In the genomic region with DNA sequence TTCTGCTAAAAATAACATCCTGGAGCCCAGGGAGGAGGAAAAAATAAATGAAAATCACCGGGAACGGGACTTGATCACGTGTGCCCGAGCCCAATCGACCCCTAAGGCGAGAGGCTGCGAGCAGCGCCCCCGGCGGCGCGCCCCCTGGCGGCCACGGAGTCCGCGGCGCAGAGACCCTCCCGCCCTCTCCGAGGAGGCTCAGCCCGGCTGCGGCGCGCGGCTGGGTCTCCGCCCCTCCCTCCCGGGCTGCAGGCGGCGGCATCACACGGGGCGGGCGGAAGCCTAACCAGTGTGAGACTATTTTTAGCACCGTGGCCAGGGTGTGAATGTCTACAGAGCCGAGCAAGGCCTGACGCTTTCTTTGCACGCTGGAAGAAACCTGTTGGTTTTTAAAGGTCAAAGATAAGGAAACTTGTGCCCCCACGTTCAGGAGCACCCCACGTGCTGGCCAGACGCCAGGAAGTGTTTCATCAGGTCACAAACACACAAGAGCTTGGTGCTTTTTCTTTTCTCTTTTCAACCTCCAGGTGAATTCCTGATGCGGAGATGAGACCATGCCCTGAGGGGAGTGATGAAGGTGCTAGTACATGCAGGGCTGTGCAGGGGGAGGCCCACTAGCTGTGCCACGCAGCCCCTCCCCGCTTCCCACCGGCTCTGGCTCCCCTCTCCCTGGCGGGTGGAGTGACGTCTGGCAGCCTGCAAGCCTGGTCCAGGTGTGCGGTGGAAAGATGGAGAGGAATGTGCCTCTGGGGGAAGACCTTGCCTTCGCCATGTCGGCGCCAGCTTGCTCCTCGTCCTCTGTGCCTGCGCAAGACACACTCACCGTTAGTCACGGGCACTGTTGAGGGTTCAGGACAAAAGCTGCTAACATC, we compare ENCODE assay signal across 8 cellular contexts. TPM values are rescaled to one million over a fixed set of nuclear protein-coding genes. Genes with fewer than 3 reads are reported as not detected.
DNase-seq lines count a peak whose midpoint lies in the region; ATAC-seq, FAIRE-seq and TF ChIP-seq lines count a peak whose summit lies in the region.

No MANE protein-coding gene starts in this region.

- TF ChIP-seq RAD21 in H1 (IDR thresholded peaks at IDR 0.05 in 1 of 2, conservative IDR thresholded peaks at IDR 0.05 in 1 of 2; ENCODE audit: low read depth in 2 of 2, low read length in 2 of 2) = peak; percentile 58 to 74

- no peaks in the 10 kb centered on the region for H3K36me3 ChIP-seq in H1 (ENCODE audit: control insufficient read depth in 2 of 4, insufficient read depth in 4 of 4, low read length in 3 of 4)

- H2BK120ac ChIP-seq in H1 (replicated peaks; ENCODE audit: low read depth, low read length) = no peak overlapping the region

- TF ChIP-seq EP300 in H1 (IDR thresholded peaks at IDR 0.05; ENCODE audit: borderline replicate concordance in 1 of 2, low read depth in 2 of 2, low read length in 2 of 2) = peak in 1 of 2 experiments; percentile 30; a peak in 1 of 3 replicates

- H3K9ac ChIP-seq in H1 (replicated peaks in 1 of 4; ENCODE audit: extremely low read depth in 1 of 4, low read depth in 3 of 4, low read length in 3 of 4) = 0 out of 7 replicates have a peak overlapping the region, but pooled peaks of 1 of the 4 experiments have one; percentile 9

- POLR2A ChIA-PET in H1 (lab: Charles Lee; ENCODE audit: partially characterized antibody) = interaction anchor here (0.6 to 2.0 kb wide), 7 partner anchors 10 to 230 kb away, joined by 3 to 11 read pairs (median 4); no protein-coding TSS in a partner anchor

- H3K4ac ChIP-seq in H1 (replicated peaks; ENCODE audit: insufficient read length, low read depth, low read length) = peak overlapping the region; percentile 48

- TF ChIP-seq CTCF in H1 (IDR thresholded peaks at IDR 0.05; ENCODE audit: control extremely low read depth in 1 of 3, insufficient read depth in 1 of 3, low read depth in 1 of 3, low read length in 3 of 3) = peak in 2 of 3 experiments; percentile 95 to 98; a peak in 3 of 4 replicates

- 0 out of 3 replicates have a peak, but pooled peaks of 1 of the 2 experiments have one; percentile 13 for TF ChIP-seq POLR2A in H1 (IDR thresholded peaks at IDR 0.05; ENCODE audit: control extremely low read depth in 1 of 2, low read depth in 2 of 2, low read length in 2 of 2)

- peak overlapping the region; percentile 81; the same call in 1 of the 2 replicates for H4K8ac ChIP-seq in H1 (ENCODE audit: extremely low read depth, insufficient read depth, low read length)

- peak overlapping the region; percentile 76 for H3K18ac ChIP-seq in H1 (ENCODE audit: extremely low read depth, low read length)

- peak overlapping the region; percentile 18; the same call in 1 of the 2 replicates for H2AK5ac ChIP-seq in H1 (ENCODE audit: low read depth, low read length)

- FAIRE-seq in HTR-8/SVneo (lab: Jason Lieb, UNC) (peak; percentile 95), H1 (lab: Jason Lieb, UNC) (peak; percentile 63)

- no peak overlapping the region for H3K56ac ChIP-seq in H1 (replicated peaks; ENCODE audit: insufficient read length, low read depth, low read length)

- peak overlapping the region in 3 of 4 experiments; percentile 9 to 48 (median 16); a peak in 4 of 8 replicates for H3K4me3 ChIP-seq in H1 (ENCODE audit: extremely low read depth in 1 of 4, insufficient read depth in 2 of 4, low read depth in 3 of 4, low read length in 4 of 4)

- no peak overlapping the region for H2BK20ac ChIP-seq in H1 (ENCODE audit: low read length)

- peak overlapping the region; percentile 29; the same call in 1 of the 2 replicates for H2BK12ac ChIP-seq in H1 (ENCODE audit: low read depth, low read length)

- peak overlapping the region; percentile 30 for H4K5ac ChIP-seq in H1 (ENCODE audit: insufficient read length, low read depth, low read length)

- H3K79me1 ChIP-seq in H1 (ENCODE audit: low read depth, low read length) = no peaks in the 10 kb centered on the region

- no peaks in the 10 kb centered on the region for H3K9me3 ChIP-seq in H1 (ENCODE audit: insufficient read depth in 2 of 2, low read depth in 1 of 2, low read length in 1 of 2)

- H3K4me2 ChIP-seq in H1 (ENCODE audit: insufficient read depth in 1 of 2, low read depth in 2 of 2, low read length in 2 of 2) = peak overlapping the region; percentile 37 to 65

- H4K20me1 ChIP-seq in H1 (replicated peaks in 1 of 2; ENCODE audit: control insufficient read depth in 1 of 2, insufficient read depth in 2 of 2, low read length in 2 of 2) = no peaks in the 10 kb centered on the region

- ATAC-seq in GM21390 (IDR thresholded peaks at IDR 0.05; ENCODE audit: unreplicated experiment) = peak; percentile 97

- H3K27ac ChIP-seq in H1 (ENCODE audit: low read depth, low read length) = peak overlapping the region; percentile 3; the same call in 1 of the 2 replicates

- H3K27me3 ChIP-seq in H1 (replicated peaks in 1 of 4; ENCODE audit: control insufficient read depth in 3 of 4, extremely low read depth in 1 of 4, insufficient read depth in 3 of 4, low read length in 3 of 4) = peaks cover 0 to 8% (median 0%) of the 10 kb centered on the region in 4 experiments; a peak in 5 of 7 replicates

- CTCF ChIA-PET in H1 (lab: Charles Lee; ENCODE audit: partially characterized antibody) = interaction anchor here (0.7 to 8.6 kb wide), 27 partner anchors 9 to 288 kb away, joined by 3 to 108 read pairs (median 6); a partner anchor contains a TSS

- no peak overlapping the region for H3K23ac ChIP-seq in H1 (ENCODE audit: insufficient read length)

- H3K79me2 ChIP-seq in H1 (ENCODE audit: control insufficient read depth in 1 of 2, insufficient read depth in 2 of 2, low read length in 2 of 2) = no peaks in the 10 kb centered on the region

- peak overlapping the region; percentile 70 for H2AFZ ChIP-seq in H1 (ENCODE audit: low read length)

- peak overlapping the region; percentile 45; the same call in 1 of the 2 replicates for H2BK5ac ChIP-seq in H1 (ENCODE audit: low read depth, low read length)

- DNase-seq in D341Med (ENCODE audit: low spot score) = peak; percentile 94
- DNase-seq in HTR-8/SVneo (ENCODE audit: insufficient read length, low spot score) = peak; percentile 91
- peak; percentile 91 for DNase-seq in NK-92 treated with Interleukin-12 subunit alpha and Interleukin-12 subunit beta, amount 100 ng/mL, for 24 hours (lab: John Stamatoyannopoulos, UW)
- DNase-seq in activated CD8-positive, alpha-beta memory T cell treated with anti-CD3 and anti-CD28 coated beads for 48 hours (ENCODE audit: low read depth in 2 of 3, low spot score in 2 of 3) = peak; percentile 82 to 96 (median 90)
- peak; percentile 72 to 97 for DNase-seq in H1 (ENCODE audit: low read depth in 1 of 2, low spot score in 2 of 2)
- DNase-seq in mesenteric fat pad (ENCODE audit: low spot score) = peak; percentile 94
- DNase-seq in stimulated activated CD8-positive, alpha-beta memory T cell treated with anti-CD3 and anti-CD28 coated beads, Interleukin-15, amount 100 ng/mL, for 4 hours (ENCODE audit: low read depth in 2 of 2) = peak; percentile 89 to 92

- H3K23me2 ChIP-seq in H1 (ENCODE audit: low read depth, low read length) = no peaks in the 10 kb centered on the region

- peaks cover 0 to 14% (median 13%) of the 10 kb centered on the region in 4 experiments; a peak in 5 of 7 replicates for H3K4me1 ChIP-seq in H1 (replicated peaks in 1 of 4; ENCODE audit: control insufficient read depth in 3 of 4, insufficient read depth in 4 of 4, low read length in 3 of 4)

- H4K91ac ChIP-seq in H1 (replicated peaks; ENCODE audit: insufficient read length, low read length) = peak overlapping the region; percentile 28

- H3K14ac ChIP-seq in H1 (ENCODE audit: insufficient read length) = no peak overlapping the region

- WGBS in H1 (ENCODE audit: extremely low coverage in 1 of 2, insufficient coverage in 1 of 2, insufficient read length in 1 of 2, insufficient replicate concordance in 2 of 2, low coverage in 1 of 2, low lambda C conversion rate in 2 of 2, missing lambda C conversion rate in 1 of 2), 2 experiments = 23% methylated on average over 40 of the region's 52 CpGs; no CpG with 5 or more reads in 1 of the 2 experiments

- peak overlapping the region; percentile 14; the same call in 1 of the 2 replicates for H2BK15ac ChIP-seq in H1 (ENCODE audit: low read length)

TF ChIP-seq in H1, 55 proteins besides CTCF, POLR2A, EP300 and RAD21 (continues in another document):
- peak; percentile 84; the same call in 1 of the 2 replicates for TF ChIP-seq RBBP5 (IDR thresholded peaks at IDR 0.05; ENCODE audit: borderline replicate concordance, low read depth, low read length)
- TF ChIP-seq TBP (IDR thresholded peaks at IDR 0.05; ENCODE audit: low read depth, low read length) = peak; percentile 31; the same call in 1 of the 2 replicates
- no peak for TF ChIP-seq SIRT6 (IDR thresholded peaks at IDR 0.05; ENCODE audit: low read length)
- peak; percentile 26; the same call in 1 of the 2 replicates for TF ChIP-seq SP1 (IDR thresholded peaks at IDR 0.05; ENCODE audit: low read depth, low read length)
- no peak for TF ChIP-seq EZH2 (IDR thresholded peaks at IDR 0.05; ENCODE audit: low read depth, low read length, severe bottlenecking)
- no peak for TF ChIP-seq HDAC6 (IDR thresholded peaks at IDR 0.05; ENCODE audit: low read depth, low read length)
- TF ChIP-seq TEAD4 (IDR thresholded peaks at IDR 0.05; ENCODE audit: low read depth, low read length) = peak; percentile 26; the same call in 1 of the 2 replicates
- TF ChIP-seq, protein P1, sequence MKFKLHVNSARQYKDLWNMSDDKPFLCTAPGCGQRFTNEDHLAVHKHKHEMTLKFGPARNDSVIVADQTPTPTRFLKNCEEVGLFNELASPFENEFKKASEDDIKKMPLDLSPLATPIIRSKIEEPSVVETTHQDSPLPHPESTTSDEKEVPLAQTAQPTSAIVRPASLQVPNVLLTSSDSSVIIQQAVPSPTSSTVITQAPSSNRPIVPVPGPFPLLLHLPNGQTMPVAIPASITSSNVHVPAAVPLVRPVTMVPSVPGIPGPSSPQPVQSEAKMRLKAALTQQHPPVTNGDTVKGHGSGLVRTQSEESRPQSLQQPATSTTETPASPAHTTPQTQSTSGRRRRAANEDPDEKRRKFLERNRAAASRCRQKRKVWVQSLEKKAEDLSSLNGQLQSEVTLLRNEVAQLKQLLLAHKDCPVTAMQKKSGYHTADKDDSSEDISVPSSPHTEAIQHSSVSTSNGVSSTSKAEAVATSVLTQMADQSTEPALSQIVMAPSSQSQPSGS (IDR thresholded peaks at IDR 0.05; ENCODE audit: low read length) = peak; percentile 58; the same call in 1 of the 2 replicates
- no peak for TF ChIP-seq CTBP2 (IDR thresholded peaks at IDR 0.05; ENCODE audit: borderline replicate concordance, insufficient read depth, insufficient read length, low read length)

RNA-seq across cellular contexts. Expression of a gene that starts 35.3 kb away (rescaled TPM):
- total RNA-seq in H1 (2021; fragmentation: NEBNext Ultra II Directional; extraction: Animal tissue kit (Norgen Biotek cat#: 25700)) = 162 and 178 TPM in 2 replicates
- 33.6 and 50.8 TPM in 2 replicates for polyA plus RNA-seq in H1 (2011; rRNA removed)
- 36.6 TPM for polyA plus RNA-seq in H1 (2011; cell fraction: cytosol; rRNA removed)
- 120 TPM for polyA plus RNA-seq in H1 (2011; cell fraction: nucleus; rRNA removed)
- polyA plus RNA-seq in H1 (2012, experiment 1 of 2) = 95.4 to 118 TPM (median 100 TPM) in 4 replicates
- polyA plus RNA-seq in H1 (2012, experiment 2 of 2) = 19.1 TPM
- 58.9 TPM for polyA plus RNA-seq in H1 (2013, experiment 1 of 2)
- polyA plus RNA-seq in H1 (2013, experiment 2 of 2) = 54.4 TPM
- 80.2 and 102 TPM in 2 replicates for polyA minus RNA-seq in H1 (2011; rRNA and poly(A)+ RNA removed)
- 99.8 TPM for polyA minus RNA-seq in H1 (2011; cell fraction: cytosol; rRNA and poly(A)+ RNA removed)
- polyA minus RNA-seq in H1 (2011; cell fraction: nucleus; rRNA and poly(A)+ RNA removed) = 85.2 TPM
- total RNA-seq in mesenteric fat pad = 24.4 TPM

Comparison
In these comparisons a context has a peak if more than half of its experiments do, and no peak if none do; other contexts are left out.
1. Peak in every context shown above with its lines: DNase-seq, ATAC-seq, H3K4me3 ChIP-seq and H3K27ac ChIP-seq.